In the genomic region with DNA sequence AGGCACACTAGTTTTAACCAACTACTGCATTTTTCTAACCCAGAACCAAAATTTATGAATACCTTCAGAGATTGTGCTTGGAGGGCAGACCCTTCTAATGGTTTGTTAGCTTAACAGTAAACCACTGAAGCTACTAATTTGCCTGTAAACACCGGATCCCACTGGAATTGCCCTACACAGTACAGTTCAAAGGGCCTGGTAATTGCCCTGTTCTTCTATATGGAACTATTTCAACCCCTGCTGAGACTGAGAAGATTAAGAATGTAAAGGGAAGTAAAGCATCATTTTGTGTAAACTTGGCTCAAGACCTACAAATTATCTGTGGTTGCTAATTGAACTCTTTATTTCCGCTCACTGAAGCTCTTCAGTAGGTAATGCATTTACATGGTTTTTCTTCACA, we compare ENCODE assay signal across 25 cellular contexts.
"Had no signal": no experiment of that assay in that cellular context is flagged by ENCODE, and none has a peak within 500 bp of the region (broad histone marks: within the 10 kb centered on the region; RNA-seq: fewer than 3 reads in every experiment).

No MANE protein-coding gene starts in this region.

- ATAC-seq: activated CD4-positive, alpha-beta T cell treated with anti-CD3 and anti-CD28 coated beads for 36 hours; activated CD8-positive, alpha-beta memory T cell treated with anti-CD3 and anti-CD28 coated beads, Interleukin-2, amount 10 ng/mL, durations not matched to agents 7 days and 5 days; activated CD8-positive, alpha-beta T cell treated with anti-CD3 and anti-CD28 coated beads, Interleukin-2, amount 10 ng/mL, durations not matched to agents 7 days and 5 days; activated naive CD8-positive, alpha-beta T cell treated with anti-CD3 and anti-CD28 coated beads, Interleukin-2, amount 50 U/mL, for 24 hours; heart right ventricle; left lung; lower lobe of right lung; natural killer cell had no signal

- H3K36me3 ChIP-seq: esophagus squamous epithelium, heart right ventricle, left lung, lower lobe of right lung, right atrium auricular region had no signal

- H3K27ac Mint-ChIP-seq: activated CD4-positive, alpha-beta T cell treated with anti-CD3 and anti-CD28 coated beads for 36 hours; activated CD8-positive, alpha-beta memory T cell treated with anti-CD3 and anti-CD28 coated beads, Interleukin-2, amount 10 ng/mL, durations not matched to agents 7 days and 5 days; activated CD8-positive, alpha-beta T cell treated with anti-CD3 and anti-CD28 coated beads, Interleukin-2, amount 10 ng/mL, durations not matched to agents 7 days and 5 days; activated naive CD4-positive, alpha-beta T cell treated with anti-CD3 and anti-CD28 coated beads, Interleukin-2, amount 50 U/mL, for 24 hours; activated naive CD8-positive, alpha-beta T cell treated with anti-CD3 and anti-CD28 coated beads, Interleukin-2, amount 50 U/mL, for 24 hours; activated T-helper 2 cell treated with anti-CD3 and anti-CD28 coated beads, Interferon-gamma antibody, Interleukin-2, Interleukin-4, amounts not matched to agents 10 μg/mL and 5 μg/mL and 100 μg/mL, durations not matched to agents 14 hours and 24 hours and 36 hours; natural killer cell had no signal

- H3K36me3 Mint-ChIP-seq: activated CD8-positive, alpha-beta memory T cell treated with anti-CD3 and anti-CD28 coated beads, Interleukin-2, amount 10 ng/mL, durations not matched to agents 7 days and 5 days; activated naive CD4-positive, alpha-beta T cell treated with anti-CD3 and anti-CD28 coated beads, Interleukin-2, amount 50 U/mL, for 24 hours; natural killer cell had no signal

- DNase-seq: activated CD4-positive, alpha-beta T cell treated with anti-CD3 and anti-CD28 coated beads for 36 hours; activated CD4-positive, CD25-positive, alpha-beta regulatory T cell; activated CD8-positive, alpha-beta memory T cell treated with anti-CD3 and anti-CD28 coated beads, Interleukin-2, amount 10 ng/mL, durations not matched to agents 7 days and 5 days; activated CD8-positive, alpha-beta T cell treated with anti-CD3 and anti-CD28 coated beads, Interleukin-2, amount 10 ng/mL, durations not matched to agents 7 days and 5 days; activated naive CD8-positive, alpha-beta T cell treated with anti-CD3 and anti-CD28 coated beads, Interleukin-2, amount 50 U/mL, for 24 hours; activated T-cell treated with anti-CD3 and anti-CD28 coated beads, Interleukin-2, amount 50 U/mL, for 48 hours; amygdala; dermis blood vessel endothelial cell; effector CD8-positive, alpha-beta T cell; esophagus squamous epithelium; foreskin melanocyte; heart right ventricle; kidney glomerular epithelial cell; left lung; lower lobe of right lung; mesenchymal stem cell; natural killer cell; stimulated activated CD4-positive, alpha-beta T cell treated with anti-CD3 and anti-CD28 coated beads, Interleukin-15, amount 100 ng/mL, for 24 hours; stimulated activated naive CD4-positive, alpha-beta T cell treated with Interleukin-2 at 50 U/mL for 16 hours had no signal

- H3K4me3 ChIP-seq: esophagus squamous epithelium, heart right ventricle, left lung, lower lobe of right lung, right atrium auricular region, tibial nerve had no signal

- H3K4me1 ChIP-seq: esophagus squamous epithelium, heart right ventricle, left lung, right atrium auricular region, tibial nerve had no signal

- H3K27me3 Mint-ChIP-seq: activated CD8-positive, alpha-beta memory T cell treated with anti-CD3 and anti-CD28 coated beads, Interleukin-2, amount 10 ng/mL, durations not matched to agents 7 days and 5 days; activated naive CD4-positive, alpha-beta T cell treated with anti-CD3 and anti-CD28 coated beads, Interleukin-2, amount 50 U/mL, for 24 hours; activated naive CD8-positive, alpha-beta T cell treated with anti-CD3 and anti-CD28 coated beads, Interleukin-2, amount 50 U/mL, for 24 hours; central memory CD8-positive, alpha-beta T cell had no signal

- H3K27me3 ChIP-seq: esophagus squamous epithelium, heart right ventricle, left lung, right atrium auricular region, tibial nerve had no signal

- H3K9me3 Mint-ChIP-seq: activated naive CD8-positive, alpha-beta T cell treated with anti-CD3 and anti-CD28 coated beads, Interleukin-2, amount 50 U/mL, for 24 hours; activated T-helper 2 cell treated with anti-CD3 and anti-CD28 coated beads, Interferon-gamma antibody, Interleukin-2, Interleukin-4, amounts not matched to agents 10 μg/mL and 5 μg/mL and 100 μg/mL, durations not matched to agents 14 hours and 24 hours and 36 hours had no signal

- H3K4me1 Mint-ChIP-seq: activated CD4-positive, alpha-beta T cell treated with anti-CD3 and anti-CD28 coated beads for 36 hours; activated CD8-positive, alpha-beta memory T cell treated with anti-CD3 and anti-CD28 coated beads, Interleukin-2, amount 10 ng/mL, durations not matched to agents 7 days and 5 days; activated naive CD4-positive, alpha-beta T cell treated with anti-CD3 and anti-CD28 coated beads, Interleukin-2, amount 50 U/mL, for 24 hours; activated naive CD8-positive, alpha-beta T cell treated with anti-CD3 and anti-CD28 coated beads, Interleukin-2, amount 50 U/mL, for 24 hours; central memory CD8-positive, alpha-beta T cell; natural killer cell had no signal

- H3K4me3 Mint-ChIP-seq: activated CD4-positive, alpha-beta T cell treated with anti-CD3 and anti-CD28 coated beads for 36 hours; activated CD8-positive, alpha-beta memory T cell treated with anti-CD3 and anti-CD28 coated beads, Interleukin-2, amount 10 ng/mL, durations not matched to agents 7 days and 5 days; activated CD8-positive, alpha-beta T cell treated with anti-CD3 and anti-CD28 coated beads, Interleukin-2, amount 10 ng/mL, durations not matched to agents 7 days and 5 days; activated naive CD4-positive, alpha-beta T cell treated with anti-CD3 and anti-CD28 coated beads, Interleukin-2, amount 50 U/mL, for 24 hours; activated naive CD8-positive, alpha-beta T cell treated with anti-CD3 and anti-CD28 coated beads, Interleukin-2, amount 50 U/mL, for 24 hours; central memory CD8-positive, alpha-beta T cell; natural killer cell had no signal

- H3K27ac ChIP-seq: epithelial cell of prostate, esophagus squamous epithelium, heart right ventricle, left lung, lower lobe of right lung, right atrium auricular region, tibial nerve had no signal
